ENCODE assay signal across 11 cellular contexts in genomic region chrY:15973200-15973599, GRCh38.
"Had no signal": no experiment of that assay in that cellular context is flagged by ENCODE, and none has a peak within 500 bp of the region (broad histone marks: within the 10 kb centered on the region; RNA-seq: fewer than 3 reads in every experiment).

No MANE protein-coding gene starts in this region.

- H3K4me3 ChIP-seq: GM23248, GM23338, HAP-1 had no signal

- ATAC-seq: GM23338, HCT116 had no signal

- H3K9me3 ChIP-seq: HAP-1 had no signal

- H3K36me3 ChIP-seq: HAP-1 had no signal

- H3K27ac ChIP-seq: GM23248 had no signal

- H3K4me2 ChIP-seq: GM23338 had no signal

- H3K4me1 ChIP-seq: HAP-1 had no signal

- H2AFZ ChIP-seq: GM23248, GM23338 had no signal

- FAIRE-seq: H1, H54 had no signal

- DNase-seq: GM23248, GOT3, H7, H9, HCEC 1CT, HFFc6 had no signal

- H3K9ac ChIP-seq: GM23248 had no signal
